ENCODE assay signal across 30 cellular contexts in the genomic region with DNA sequence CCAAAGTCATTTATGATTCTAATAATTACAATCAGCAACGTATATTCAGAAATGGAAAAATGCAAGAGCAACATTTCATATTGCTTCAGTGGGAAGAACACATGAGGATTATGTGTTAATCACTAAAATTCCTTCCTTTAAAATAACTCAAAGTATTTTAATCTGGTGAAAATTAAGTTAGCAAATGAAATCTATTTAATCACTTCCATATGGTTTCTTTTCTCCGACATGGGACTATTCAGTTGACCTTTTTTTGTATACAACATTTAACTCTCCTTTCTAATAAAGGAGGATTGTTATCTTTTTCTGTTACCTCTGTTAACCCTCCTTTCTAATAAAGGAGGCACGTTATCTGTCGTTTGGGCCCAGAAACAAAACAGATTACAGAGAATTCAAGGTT.
"Had no signal": no experiment of that assay in that cellular context is flagged by ENCODE, and none has a peak within 500 bp of the region (broad histone marks: within the 10 kb centered on the region; RNA-seq: fewer than 3 reads in every experiment).

No MANE protein-coding gene starts in this region.

- H3K9ac ChIP-seq: KMS-11 had no signal

- H3K9me3 Mint-ChIP-seq: activated CD4-positive, alpha-beta memory T cell treated with anti-CD3 and anti-CD28 coated beads, Interleukin-2, amount 10 ng/mL, durations not matched to agents 7 days and 5 days; activated naive CD4-positive, alpha-beta T cell treated with anti-CD3 and anti-CD28 coated beads, Interleukin-2, amount 50 U/mL, for 24 hours; activated naive CD8-positive, alpha-beta T cell treated with anti-CD3 and anti-CD28 coated beads, Interleukin-2, amount 10 ng/mL, durations not matched to agents 7 days and 5 days; activated T-cell treated with anti-CD3 and anti-CD28 coated beads, Interleukin-2, amount 50 U/mL, for 72 hours; activated T-helper 17 cell treated with anti-CD3 and anti-CD28 coated beads, Interleukin-2, amount 50 U/mL, for 72 hours had no signal

- H3K4me2 ChIP-seq: KMS-11 had no signal

- H3K27me3 ChIP-seq: adrenal gland, brain microvascular endothelial cell, SJCRH30 had no signal

- H3K9me3 ChIP-seq: adrenal gland, SJCRH30 had no signal

- H3K27ac ChIP-seq: adrenal gland, brain microvascular endothelial cell, KMS-11, SJCRH30, WERI-Rb-1 had no signal

- H3K36me3 ChIP-seq: adrenal gland, brain microvascular endothelial cell, WERI-Rb-1 had no signal

- DNase-seq: activated CD4-positive, alpha-beta memory T cell treated with anti-CD3 and anti-CD28 coated beads, Interleukin-2, amount 10 ng/mL, durations not matched to agents 7 days and 5 days; activated CD4-positive, alpha-beta T cell treated with anti-CD3 and anti-CD28 coated beads for 1 hour; activated CD4-positive, alpha-beta T cell treated with anti-CD3 and anti-CD28 coated beads for 48 hours; activated CD4-positive, CD25-positive, alpha-beta regulatory T cell; activated CD8-positive, alpha-beta memory T cell treated with anti-CD3 and anti-CD28 coated beads for 24 hours; activated CD8-positive, alpha-beta memory T cell treated with anti-CD3 and anti-CD28 coated beads, Interleukin-2, amount 10 ng/mL, durations not matched to agents 7 days and 5 days; activated effector memory CD4-positive, alpha-beta T cell treated with anti-CD3 and anti-CD28 coated beads, Interleukin-2, amount 50 U/mL, for 16 hours; activated naive CD4-positive, alpha-beta T cell; activated naive CD8-positive, alpha-beta T cell treated with anti-CD3 and anti-CD28 coated beads, Interleukin-2, amount 10 ng/mL, durations not matched to agents 7 days and 5 days; activated T-cell treated with anti-CD3 and anti-CD28 coated beads, Interleukin-2, amount 50 U/mL, for 1 hour; activated T-cell treated with anti-CD3 and anti-CD28 coated beads, Interleukin-2, amount 50 U/mL, for 72 hours; adrenal gland; brain microvascular endothelial cell; central memory CD4-positive, alpha-beta T cell; MM.1S; MV-4-11; NCI-H1092; NCI-H1436 treated with DMSO at 0.1 percent for 48 hours; NCI-H1694 treated with DMSO at 0.1 percent for 48 hours; NCI-H2029; NCI-H345; NCI-H524 treated with DMSO at 0.1 percent for 48 hours; SHP77; SJCRH30; T1000; WERI-Rb-1 had no signal

- H3K4me3 ChIP-seq: adrenal gland, SJCRH30 had no signal

- H3K4me3 Mint-ChIP-seq: activated CD4-positive, alpha-beta memory T cell treated with anti-CD3 and anti-CD28 coated beads, Interleukin-2, amount 10 ng/mL, durations not matched to agents 7 days and 5 days; activated CD8-positive, alpha-beta memory T cell treated with anti-CD3 and anti-CD28 coated beads, Interleukin-2, amount 10 ng/mL, durations not matched to agents 7 days and 5 days; activated naive CD4-positive, alpha-beta T cell treated with anti-CD3 and anti-CD28 coated beads, Interleukin-2, amount 50 U/mL, for 24 hours; activated naive CD8-positive, alpha-beta T cell treated with anti-CD3 and anti-CD28 coated beads, Interleukin-2, amount 10 ng/mL, durations not matched to agents 7 days and 5 days; activated T-cell treated with anti-CD3 and anti-CD28 coated beads, Interleukin-2, amount 50 U/mL, for 72 hours; activated T-helper 17 cell treated with anti-CD3 and anti-CD28 coated beads, Interleukin-2, amount 50 U/mL, for 72 hours had no signal

- ATAC-seq: activated CD8-positive, alpha-beta memory T cell treated with anti-CD3 and anti-CD28 coated beads, Interleukin-2, amount 10 ng/mL, durations not matched to agents 7 days and 5 days; activated T-cell treated with anti-CD3 and anti-CD28 coated beads, Interleukin-2, amount 50 U/mL, for 72 hours; activated T-helper 17 cell treated with anti-CD3 and anti-CD28 coated beads, Interleukin-2, amount 50 U/mL, for 72 hours; Panc1 had no signal

- H3K4me1 Mint-ChIP-seq: activated naive CD8-positive, alpha-beta T cell treated with anti-CD3 and anti-CD28 coated beads, Interleukin-2, amount 10 ng/mL, durations not matched to agents 7 days and 5 days had no signal

- H3K4me1 ChIP-seq: adrenal gland, SJCRH30 had no signal

- H3K27me3 Mint-ChIP-seq: activated naive CD4-positive, alpha-beta T cell treated with anti-CD3 and anti-CD28 coated beads, Interleukin-2, amount 50 U/mL, for 24 hours; activated naive CD8-positive, alpha-beta T cell treated with anti-CD3 and anti-CD28 coated beads, Interleukin-2, amount 10 ng/mL, durations not matched to agents 7 days and 5 days had no signal

- H3K27ac Mint-ChIP-seq: activated CD4-positive, alpha-beta memory T cell treated with anti-CD3 and anti-CD28 coated beads, Interleukin-2, amount 10 ng/mL, durations not matched to agents 7 days and 5 days; activated CD8-positive, alpha-beta memory T cell treated with anti-CD3 and anti-CD28 coated beads, Interleukin-2, amount 10 ng/mL, durations not matched to agents 7 days and 5 days; activated naive CD4-positive, alpha-beta T cell treated with anti-CD3 and anti-CD28 coated beads, Interleukin-2, amount 50 U/mL, for 24 hours; activated naive CD8-positive, alpha-beta T cell treated with anti-CD3 and anti-CD28 coated beads, Interleukin-2, amount 10 ng/mL, durations not matched to agents 7 days and 5 days; activated T-cell treated with anti-CD3 and anti-CD28 coated beads, Interleukin-2, amount 50 U/mL, for 72 hours; activated T-helper 17 cell treated with anti-CD3 and anti-CD28 coated beads, Interleukin-2, amount 50 U/mL, for 72 hours had no signal
